In the genomic region with DNA sequence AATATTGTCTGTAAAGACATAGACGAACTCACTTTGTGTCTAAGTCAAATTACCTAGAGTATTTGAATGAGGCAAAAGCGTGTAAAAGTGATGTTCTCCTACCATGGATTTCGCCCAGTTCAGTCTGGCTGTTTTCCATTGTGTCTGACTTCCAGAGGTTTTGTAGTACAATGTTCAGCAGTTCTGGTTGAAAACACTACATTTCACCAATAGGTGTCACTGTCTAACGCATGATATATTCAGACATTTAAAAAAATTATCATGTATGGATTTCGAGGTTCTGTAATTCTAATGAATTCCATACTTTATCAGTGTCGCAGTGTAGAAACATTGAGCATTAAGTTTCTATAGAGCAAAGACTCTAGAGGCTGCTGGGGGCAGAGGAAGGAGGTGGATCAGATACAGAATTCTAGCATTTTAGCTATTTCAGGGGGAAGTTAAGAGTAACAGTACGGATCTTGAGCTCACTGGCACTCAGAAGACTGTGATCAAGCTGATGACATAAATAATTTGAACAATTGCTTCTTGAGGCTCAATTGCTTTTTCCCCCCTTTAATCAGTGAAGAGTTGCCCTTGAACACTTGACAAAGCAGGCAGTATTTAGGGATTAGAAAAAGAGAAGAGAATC, we compare ENCODE assay signal across 8 cellular contexts.
DNase-seq lines count a peak whose midpoint lies in the region; ATAC-seq and TF ChIP-seq lines count a peak whose summit lies in the region.

No MANE protein-coding gene starts in this region.

- ATAC-seq in GM19372 (IDR thresholded peaks at IDR 0.05; ENCODE audit: low read depth, unreplicated experiment) (peak; percentile 58), WTC11 (no peak), heart right ventricle (peak in 4 of 8 donors; percentile 54 to 71 (median 66)), sciatic nerve (peak; percentile 88)
- no peak for ATAC-seq in activated naive CD8-positive, alpha-beta T cell treated with anti-CD3 and anti-CD28 coated beads, Interleukin-2, amount 50 U/mL, for 24 hours

- no peak overlapping the region for H3K4me3 ChIP-seq in CD4-positive, alpha-beta memory T cell (ENCODE audit: low read length in 2 of 2)
- H3K4me3 ChIP-seq in heart right ventricle, result no peak overlapping the region

- H3K4me1 ChIP-seq in CD4-positive, alpha-beta memory T cell (ENCODE audit: insufficient read depth, low read length), result no peaks in the 10 kb centered on the region
- peaks cover 0 to 19% (median 0%) of the 10 kb centered on the region in 9 donors for H3K4me1 ChIP-seq in heart right ventricle

- 28 to 43% methylated on average over 7 of the region's 7 CpGs for WGBS in heart right ventricle, 2 donors

- CTCF ChIA-PET in CD4-positive, alpha-beta memory T cell (lab: Charles Lee; ENCODE audit: partially characterized antibody), result interaction anchor here (1.0 kb wide), 1 partner anchor 9 kb away, joined by 7 read pairs; no protein-coding TSS in a partner anchor
- CTCF ChIA-PET in WTC11 (lab: Charles Lee), result interaction anchor here (0.6 to 1.6 kb wide), 13 partner anchors 8 to 1246 kb away, joined by 3 to 9 read pairs (median 3); no protein-coding TSS in a partner anchor

- H3K36me3 ChIP-seq in CD4-positive, alpha-beta memory T cell (ENCODE audit: insufficient read depth, low read length), result no peaks in the 10 kb centered on the region
- H3K36me3 ChIP-seq in heart right ventricle, result no peaks in the 10 kb centered on the region

- H3K4me1 Mint-ChIP-seq in CD4-positive, alpha-beta memory T cell, result no peaks in the 10 kb centered on the region
- peaks cover 43% of the 10 kb centered on the region for H3K4me1 Mint-ChIP-seq in WTC11
- H3K4me1 Mint-ChIP-seq in activated naive CD8-positive, alpha-beta T cell treated with anti-CD3 and anti-CD28 coated beads, Interleukin-2, amount 50 U/mL, for 24 hours, result peaks cover 6% of the 10 kb centered on the region

- H3K27ac Mint-ChIP-seq in CD4-positive, alpha-beta memory T cell, result no peak overlapping the region
- no peak overlapping the region for H3K27ac Mint-ChIP-seq in WTC11
- no peak overlapping the region for H3K27ac Mint-ChIP-seq in activated naive CD8-positive, alpha-beta T cell treated with anti-CD3 and anti-CD28 coated beads, Interleukin-2, amount 50 U/mL, for 24 hours

- DNase-seq in CD4-positive, alpha-beta memory T cell, result peak in 3 of 5 donors; percentile 16 to 22 (median 21)
- DNase-seq in NAMALWA (ENCODE audit: low spot score), result peak; percentile 78
- DNase-seq in WTC11 (ENCODE audit: low spot score), result no peak
- peak in 1 of 2 donors; percentile 40 for DNase-seq in heart right ventricle
- DNase-seq in sciatic nerve (ENCODE audit: low spot score), result no peak
- DNase-seq in activated T-cell treated with anti-CD3 and anti-CD28 coated beads, Interleukin-2, amount 50 U/mL, for 48 hours, result no peak
- no peak for DNase-seq in activated naive CD8-positive, alpha-beta T cell treated with anti-CD3 and anti-CD28 coated beads, Interleukin-2, amount 50 U/mL, for 24 hours

- peak overlapping the region in 1 of 8 donors; percentile 51 for H3K4me3 Mint-ChIP-seq in CD4-positive, alpha-beta memory T cell
- H3K4me3 Mint-ChIP-seq in WTC11, result no peak overlapping the region
- H3K4me3 Mint-ChIP-seq in activated naive CD8-positive, alpha-beta T cell treated with anti-CD3 and anti-CD28 coated beads, Interleukin-2, amount 50 U/mL, for 24 hours, result no peak overlapping the region

- no peaks in the 10 kb centered on the region for H3K36me3 Mint-ChIP-seq in CD4-positive, alpha-beta memory T cell
- peaks cover 13% of the 10 kb centered on the region for H3K36me3 Mint-ChIP-seq in WTC11
- no peaks in the 10 kb centered on the region for H3K36me3 Mint-ChIP-seq in activated naive CD8-positive, alpha-beta T cell treated with anti-CD3 and anti-CD28 coated beads, Interleukin-2, amount 50 U/mL, for 24 hours (ENCODE audit: low read depth)

- no peaks in the 10 kb centered on the region for H3K9me3 ChIP-seq in CD4-positive, alpha-beta memory T cell (ENCODE audit: control insufficient read depth in 1 of 2, low read length in 2 of 2)
- H3K9me3 ChIP-seq in heart right ventricle, result peaks cover 0 to 15% (median 0%) of the 10 kb centered on the region in 11 donors

- no peaks in the 10 kb centered on the region for H3K27me3 ChIP-seq in CD4-positive, alpha-beta memory T cell (ENCODE audit: insufficient read depth, low read length)
- H3K27me3 ChIP-seq in heart right ventricle, result no peaks in the 10 kb centered on the region

- peaks cover 4 to 5% of the 10 kb centered on the region in 2 donors for H3K27me3 Mint-ChIP-seq in CD4-positive, alpha-beta memory T cell
- H3K27me3 Mint-ChIP-seq in WTC11 (ENCODE audit: low read depth), result no peaks in the 10 kb centered on the region
- no peaks in the 10 kb centered on the region for H3K27me3 Mint-ChIP-seq in activated naive CD8-positive, alpha-beta T cell treated with anti-CD3 and anti-CD28 coated beads, Interleukin-2, amount 50 U/mL, for 24 hours

- TF ChIP-seq CTCF in WTC11 (IDR thresholded peaks at IDR 0.05), result peak; percentile 14; the same call in 1 of the 2 replicates
- TF ChIP-seq CTCF in heart right ventricle (IDR thresholded peaks at IDR 0.05), result peak; percentile 57 to 87 (median 74)

- intact Hi-C loops in CD4-positive, alpha-beta memory T cell (cut with micrococcal nuclease), result loop anchor here (2.0 kb wide), 1 partner anchor 144 kb away; no protein-coding TSS in a partner anchor
- intact Hi-C loops in heart right ventricle (cut with DNase I), result loop anchor here (1.0 to 10.0 kb wide), 13 partner anchors 46 to 594 kb away; no protein-coding TSS in a partner anchor
- intact Hi-C loops in sciatic nerve (cut with DNase I), result no loop called here

- POLR2A ChIA-PET in CD4-positive, alpha-beta memory T cell (lab: Charles Lee; ENCODE audit: partially characterized antibody), result no interaction called here
- POLR2A ChIA-PET in WTC11 (lab: Charles Lee), result no interaction called here

- H3K9me3 Mint-ChIP-seq in CD4-positive, alpha-beta memory T cell, result peaks cover 0 to 3% (median 0%) of the 10 kb centered on the region in 8 donors
- H3K9me3 Mint-ChIP-seq in WTC11, result peaks cover 31% of the 10 kb centered on the region
- H3K9me3 Mint-ChIP-seq in activated naive CD8-positive, alpha-beta T cell treated with anti-CD3 and anti-CD28 coated beads, Interleukin-2, amount 50 U/mL, for 24 hours, result no peaks in the 10 kb centered on the region

- no peak overlapping the region for H3K27ac ChIP-seq in CD4-positive, alpha-beta memory T cell (ENCODE audit: low read depth, low read length)
- H3K27ac ChIP-seq in heart right ventricle, result no peak overlapping the region

TF ChIP-seq in WTC11, 78 proteins besides CTCF, POLR2A, EP300 and RAD21:
- TF ChIP-seq GABPB1 (CRISPR knock-in tag; IDR thresholded peaks at IDR 0.05), result no peak
- TF ChIP-seq, protein P1, sequence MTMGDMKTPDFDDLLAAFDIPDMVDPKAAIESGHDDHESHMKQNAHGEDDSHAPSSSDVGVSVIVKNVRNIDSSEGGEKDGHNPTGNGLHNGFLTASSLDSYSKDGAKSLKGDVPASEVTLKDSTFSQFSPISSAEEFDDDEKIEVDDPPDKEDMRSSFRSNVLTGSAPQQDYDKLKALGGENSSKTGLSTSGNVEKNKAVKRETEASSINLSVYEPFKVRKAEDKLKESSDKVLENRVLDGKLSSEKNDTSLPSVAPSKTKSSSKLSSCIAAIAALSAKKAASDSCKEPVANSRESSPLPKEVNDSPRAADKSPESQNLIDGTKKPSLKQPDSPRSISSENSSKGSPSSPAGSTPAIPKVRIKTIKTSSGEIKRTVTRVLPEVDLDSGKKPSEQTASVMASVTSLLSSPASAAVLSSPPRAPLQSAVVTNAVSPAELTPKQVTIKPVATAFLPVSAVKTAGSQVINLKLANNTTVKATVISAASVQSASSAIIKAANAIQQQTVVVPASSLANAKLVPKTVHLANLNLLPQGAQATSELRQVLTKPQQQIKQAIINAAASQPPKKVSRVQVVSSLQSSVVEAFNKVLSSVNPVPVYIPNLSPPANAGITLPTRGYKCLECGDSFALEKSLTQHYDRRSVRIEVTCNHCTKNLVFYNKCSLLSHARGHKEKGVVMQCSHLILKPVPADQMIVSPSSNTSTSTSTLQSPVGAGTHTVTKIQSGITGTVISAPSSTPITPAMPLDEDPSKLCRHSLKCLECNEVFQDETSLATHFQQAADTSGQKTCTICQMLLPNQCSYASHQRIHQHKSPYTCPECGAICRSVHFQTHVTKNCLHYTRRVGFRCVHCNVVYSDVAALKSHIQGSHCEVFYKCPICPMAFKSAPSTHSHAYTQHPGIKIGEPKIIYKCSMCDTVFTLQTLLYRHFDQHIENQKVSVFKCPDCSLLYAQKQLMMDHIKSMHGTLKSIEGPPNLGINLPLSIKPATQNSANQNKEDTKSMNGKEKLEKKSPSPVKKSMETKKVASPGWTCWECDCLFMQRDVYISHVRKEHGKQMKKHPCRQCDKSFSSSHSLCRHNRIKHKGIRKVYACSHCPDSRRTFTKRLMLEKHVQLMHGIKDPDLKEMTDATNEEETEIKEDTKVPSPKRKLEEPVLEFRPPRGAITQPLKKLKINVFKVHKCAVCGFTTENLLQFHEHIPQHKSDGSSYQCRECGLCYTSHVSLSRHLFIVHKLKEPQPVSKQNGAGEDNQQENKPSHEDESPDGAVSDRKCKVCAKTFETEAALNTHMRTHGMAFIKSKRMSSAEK (CRISPR knock-in tag; IDR thresholded peaks at IDR 0.05; ENCODE audit: borderline replicate concordance), result no peak
- no peak for TF ChIP-seq ETV6 (CRISPR knock-in tag; IDR thresholded peaks at IDR 0.05)
- no peak for TF ChIP-seq ESRRA (CRISPR knock-in tag; IDR thresholded peaks at IDR 0.05; ENCODE audit: borderline replicate concordance)

Comparison
In these comparisons a context has a peak if more than half of its experiments do, and no peak if none do; other contexts are left out.
1. DNase-seq: peak in CD4-positive, alpha-beta memory T cell (3 of 5) and NAMALWA (single experiment); none in WTC11 (single experiment), sciatic nerve (single experiment), activated T-cell treated with anti-CD3 and anti-CD28 coated beads, Interleukin-2, amount 50 U/mL, for 48 hours (0 of 2) and activated naive CD8-positive, alpha-beta T cell treated with anti-CD3 and anti-CD28 coated beads, Interleukin-2, amount 50 U/mL, for 24 hours (single experiment).
2. ATAC-seq: peak in GM19372 (single experiment) and sciatic nerve (single experiment); none in WTC11 (single experiment) and activated naive CD8-positive, alpha-beta T cell treated with anti-CD3 and anti-CD28 coated beads, Interleukin-2, amount 50 U/mL, for 24 hours (single experiment).